Comparison of ENCODE assay signal across 8 cellular contexts in the genomic region with DNA sequence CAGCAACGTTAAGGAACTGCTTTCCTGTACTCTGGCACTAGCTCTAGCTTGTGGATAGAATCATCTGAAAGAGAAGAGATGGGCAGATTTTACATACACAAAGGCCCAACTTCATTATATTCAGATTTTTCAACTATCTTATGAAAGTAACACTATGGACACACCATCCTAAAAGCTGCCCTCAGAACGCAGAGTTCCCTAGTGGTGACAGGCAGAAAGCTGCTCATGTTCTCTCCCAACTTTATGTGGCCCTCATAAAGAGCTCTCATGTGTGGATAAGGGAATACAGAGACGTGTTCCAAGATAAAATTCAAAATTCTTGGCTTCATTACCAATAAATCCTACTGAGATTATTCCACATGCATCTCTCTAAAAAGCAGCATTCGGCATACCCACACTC. TPM values are rescaled to one million over a fixed set of nuclear protein-coding genes. Genes with fewer than 3 reads are reported as not detected.
DNase-seq lines count a peak whose midpoint lies in the region; ATAC-seq, FAIRE-seq and TF ChIP-seq lines count a peak whose summit lies in the region.

No MANE protein-coding gene starts in this region.

- peak overlapping the region; percentile 70 for H3K9ac ChIP-seq in GM12878 (ENCODE audit: control insufficient read depth, insufficient read depth, low read length)
- peak overlapping the region; percentile 95 for H3K9ac ChIP-seq in mesenchymal stem cell (ENCODE audit: low read length)

- H2BK120ac ChIP-seq in mesenchymal stem cell (ENCODE audit: low read depth, low read length): no peak overlapping the region

- H3K4me1 ChIP-seq in A673 (ENCODE audit: insufficient read depth, low read length, poor library complexity, severe bottlenecking) (peaks cover 35% of the 10 kb centered on the region), HEK293 (ENCODE audit: control insufficient read depth, insufficient read depth, low read length) (peaks cover 18% of the 10 kb centered on the region), GM12878 (ENCODE audit: control insufficient read depth, insufficient read depth, low read length) (peaks cover 16% of the 10 kb centered on the region), mesenchymal stem cell (ENCODE audit: control insufficient read depth, insufficient read depth, low read depth, low read length) (peaks cover 7% of the 10 kb centered on the region)

- no peak overlapping the region for H3K4ac ChIP-seq in mesenchymal stem cell (ENCODE audit: low read depth in 1 of 2, low read length in 2 of 2)

- no peak for TF ChIP-seq EP300 in GM12878 (IDR thresholded peaks at IDR 0.05; ENCODE audit: borderline replicate concordance in 1 of 2, control insufficient read depth in 1 of 2, low read depth in 2 of 2, low read length in 2 of 2)

- no peak for TF ChIP-seq POLR2A in GM12878 (IDR thresholded peaks at IDR 0.05; ENCODE audit: low read depth, low read length)

- H3K36me3 ChIP-seq in A673 (ENCODE audit: insufficient read depth, low read length, poor library complexity, severe bottlenecking): no peaks in the 10 kb centered on the region
- H3K36me3 ChIP-seq in HEK293 (ENCODE audit: control insufficient read depth in 2 of 2, insufficient read depth in 1 of 2, low read length in 2 of 2): no peaks in the 10 kb centered on the region
- peaks cover 0 to 4% of the 10 kb centered on the region in 2 experiments; a peak in 1 of 4 replicates for H3K36me3 ChIP-seq in GM12878 (ENCODE audit: control insufficient read depth in 2 of 2, insufficient read depth in 2 of 2, low read length in 1 of 2)
- no peaks in the 10 kb centered on the region for H3K36me3 ChIP-seq in mesenchymal stem cell (ENCODE audit: control insufficient read depth in 1 of 2, insufficient read depth in 2 of 2, low read depth in 1 of 2, low read length in 2 of 2)

- RAD21 ChIA-PET in GM12878 (lab: Charles Lee; ENCODE audit: unreplicated experiment): interaction anchor here (0.7 to 6.6 kb wide), 12 partner anchors 24 to 179 kb away, joined by 3 to 30 read pairs (median 3); a partner anchor contains a TSS

- no peak overlapping the region for H2BK12ac ChIP-seq in mesenchymal stem cell (ENCODE audit: low read length in 2 of 2)

- H3K4me3 ChIP-seq in A673 (ENCODE audit: low read depth, low read length, poor library complexity, severe bottlenecking) (peak overlapping the region; percentile 95), HEK293 (ENCODE audit: low read depth, low read length) (peak overlapping the region; percentile 83), GM12878 (peak overlapping the region; percentile 85), mesenchymal stem cell (ENCODE audit: insufficient read depth in 1 of 2, low read depth in 1 of 2, low read length in 2 of 2) (peak overlapping the region in 1 of 2 experiments; percentile 95)

- in situ Hi-C loops in GM12878 (cut with MboI): loop anchor here (5.0 kb wide), 1 partner anchor 105 kb away; no protein-coding TSS in a partner anchor

- no peak overlapping the region for H4K91ac ChIP-seq in mesenchymal stem cell (ENCODE audit: low read length)

- H4K8ac ChIP-seq in mesenchymal stem cell (ENCODE audit: low read length): no peak overlapping the region

- BruUV-seq in A673 (replicated peaks; lab: Mats Ljungman, UMichigan) (no TSS peak), GM12878 (replicated peaks; lab: Mats Ljungman, UMichigan) (no TSS peak)

- peak overlapping the region; percentile 99 for H3K4me2 ChIP-seq in GM12878 (ENCODE audit: control insufficient read depth, insufficient read depth)
- H3K4me2 ChIP-seq in mesenchymal stem cell (ENCODE audit: low read length, poor library complexity, severe bottlenecking): peak overlapping the region; percentile 59

- TF ChIP-seq CTCF in A673 (conservative IDR thresholded peaks at IDR 0.05; ENCODE audit: low read depth, low read length) (0 out of 2 replicates have a peak, but pooled peaks have one; percentile 22), HEK293 (tag by site-specific recombination; IDR thresholded peaks at IDR 0.05) (no peak), GM12878 (IDR thresholded peaks at IDR 0.05 in 2 of 3, conservative IDR thresholded peaks at IDR 0.05 in 1 of 3; ENCODE audit: control insufficient read depth in 2 of 3, extremely low read depth in 1 of 3, insufficient read depth in 1 of 3, low read depth in 3 of 3, low read length in 3 of 3) (0 out of 6 replicates have a peak, but pooled peaks of 1 of the 3 experiments have one; percentile 24)

- DNase-seq in A673 (ENCODE audit: low spot score) (no peak), GM12878 (ENCODE audit: low read depth, low spot score) (no peak), mesenchymal stem cell (peak; percentile 34), NCI-H345 treated with DMSO at 0.1 percent for 48 hours (lab: John Stamatoyannopoulos, UW; ENCODE audit: unreplicated experiment) (no peak), NCI-H524 treated with DMSO at 0.1 percent for 48 hours (lab: John Stamatoyannopoulos, UW) (no peak)
- DNase-seq in effector CD8-positive, alpha-beta T cell (lab: John Stamatoyannopoulos, UW): no peak

- no peak overlapping the region for H3K23ac ChIP-seq in mesenchymal stem cell (ENCODE audit: low read length in 2 of 2)

- intact Hi-C loops in A673 (cut with micrococcal nuclease; ENCODE audit: unreplicated experiment): loop anchor here (10.0 kb wide), 2 partner anchors 357 to 553 kb away; no protein-coding TSS in a partner anchor
- intact Hi-C loops in GM12878 (cut with micrococcal nuclease; ENCODE audit: unreplicated experiment): loop anchor here (2.0 to 10.0 kb wide), 5 partner anchors 103 to 683 kb away; a partner anchor contains a TSS

- H4K20me1 ChIP-seq in GM12878 (ENCODE audit: control insufficient read depth, insufficient read depth): peaks cover 5% of the 10 kb centered on the region; the same call in 1 of the 2 replicates

- H3K27me3 ChIP-seq in A673 (replicated peaks; ENCODE audit: insufficient read depth, low read depth, low read length, poor library complexity) (no peaks in the 10 kb centered on the region), GM12878 (replicated peaks in 1 of 2; ENCODE audit: control insufficient read depth in 2 of 2, insufficient read depth in 2 of 2, low read length in 1 of 2) (no peaks in the 10 kb centered on the region), mesenchymal stem cell (ENCODE audit: control insufficient read depth in 1 of 2, insufficient read depth in 1 of 2, low read length in 2 of 2) (no peaks in the 10 kb centered on the region)

- no peak for FAIRE-seq in GM12878 (lab: Jason Lieb, UNC)

- SMC1A ChIA-PET in GM12878 (lab: Charles Lee; ENCODE audit: uncharacterized antibody, unreplicated experiment): interaction anchor here (0.7 to 3.9 kb wide), 13 partner anchors 22 to 269 kb away, joined by 3 to 25 read pairs (median 7); no protein-coding TSS in a partner anchor

- H2AK5ac ChIP-seq in mesenchymal stem cell (ENCODE audit: low read length, severe bottlenecking): no peak overlapping the region

- CTCF ChIA-PET in A673 (lab: Charles Lee): no interaction called here
- CTCF ChIA-PET in HEK293 (lab: Yijun Ruan, JAX): interaction anchor here (0.6 to 2.6 kb wide), 14 partner anchors 9 to 1350 kb away, joined by 3 to 13 read pairs (median 4); a partner anchor contains a TSS
- CTCF ChIA-PET in GM12878 (lab: Yijun Ruan, JAX): interaction anchor here (0.7 to 13.7 kb wide), 17 partner anchors 9 to 229 kb away, joined by 3 to 186 read pairs (median 5); a partner anchor contains a TSS

- no peaks in the 10 kb centered on the region for H3K79me1 ChIP-seq in mesenchymal stem cell (replicated peaks; ENCODE audit: low read length, poor library complexity, severe bottlenecking)

- no peak overlapping the region for H3K18ac ChIP-seq in mesenchymal stem cell (ENCODE audit: low read depth in 1 of 2, low read length in 2 of 2)

- no peak for TF ChIP-seq RAD21 in GM12878 (IDR thresholded peaks at IDR 0.05; ENCODE audit: insufficient read depth, low read depth, low read length)

- no peak overlapping the region for H2BK5ac ChIP-seq in mesenchymal stem cell (ENCODE audit: low read depth, low read length, poor library complexity, severe bottlenecking)

- H3K9me3 ChIP-seq in A673 (ENCODE audit: low read depth, low read length, poor library complexity, severe bottlenecking) (no peaks in the 10 kb centered on the region), HEK293 (ENCODE audit: control insufficient read depth, insufficient read depth, low read depth, low read length) (no peaks in the 10 kb centered on the region), GM12878 (replicated peaks; ENCODE audit: control insufficient read depth, insufficient read depth, low read length) (no peaks in the 10 kb centered on the region), mesenchymal stem cell (ENCODE audit: control insufficient read depth, low read length) (no peaks in the 10 kb centered on the region)

- H3K27ac ChIP-seq in A673 (ENCODE audit: low read depth, low read length, poor library complexity, severe bottlenecking) (no peak overlapping the region), HEK293 (ENCODE audit: extremely low read depth, low read depth, low read length) (no peak overlapping the region), GM12878 (ENCODE audit: control insufficient read depth, insufficient read depth) (no peak overlapping the region), mesenchymal stem cell (ENCODE audit: low read length, poor library complexity, severe bottlenecking) (no peak overlapping the region)

- peaks cover 54% of the 10 kb centered on the region for H3K79me2 ChIP-seq in GM12878 (ENCODE audit: control insufficient read depth, insufficient read depth, low read length)

- H2AFZ ChIP-seq in GM12878 (ENCODE audit: control insufficient read depth, low read depth, low read length) (no peak overlapping the region), mesenchymal stem cell (ENCODE audit: low read depth, low read length) (no peak overlapping the region)

- ATAC-seq in GM12878 (no peak), HG02798 (IDR thresholded peaks at IDR 0.05; ENCODE audit: poor library complexity, unreplicated experiment) (no peak)

- POLR2A ChIA-PET in A673 (lab: Charles Lee; ENCODE audit: low non-redundant PET): interaction anchor here (0.6 kb wide), 1 partner anchor 13 kb away, joined by 8 read pairs; no protein-coding TSS in a partner anchor
- POLR2A ChIA-PET in HEK293 (lab: Yijun Ruan, JAX): interaction anchor here (0.5 to 2.3 kb wide), 4 partner anchors 103 to 392 kb away, joined by 3 to 8 read pairs (median 4); a partner anchor contains a TSS
- POLR2A ChIA-PET in GM12878 (lab: Charles Lee): interaction anchor here (0.6 to 0.9 kb wide), 2 partner anchors 81 to 115 kb away, joined by 4 to 5 read pairs; no protein-coding TSS in a partner anchor

- no peak overlapping the region for H2BK15ac ChIP-seq in mesenchymal stem cell (ENCODE audit: low read depth, poor library complexity, severe bottlenecking)

- no peak overlapping the region for H3K14ac ChIP-seq in mesenchymal stem cell (ENCODE audit: low read length in 2 of 2)

- WGBS in GM12878 (ENCODE audit: insufficient coverage, insufficient replicate concordance, low lambda C conversion rate, missing lambda C conversion rate): 49% methylated on average over 4 of the region's 4 CpGs
- WGBS in mesenchymal stem cell: 57% methylated on average over 4 of the region's 4 CpGs

RNA-seq across cellular contexts. Expression of a gene that starts 1.5 kb away (rescaled TPM):
- total RNA-seq in A673 (2021) (66.3 and 81.6 TPM in 2 replicates), GM12878 (2014; rRNA removed) (45.4 and 51.5 TPM in 2 replicates), GM12878 (2014; rRNA removed; fragmentation: Illumina TruSeq; extraction: Trizol) (37.3 and 37.4 TPM in 2 replicates), GM12878 (2021) (28.2 and 28.4 TPM in 2 replicates)
- total RNA-seq in GM12878 (2013; cell fraction: nucleolus; rRNA removed): 14.4 and 18.3 TPM in 2 replicates
- polyA plus RNA-seq in GM12878 (2011; ENCODE audit: low read depth): 24.7 TPM
- polyA plus RNA-seq in GM12878 (2011; rRNA removed) (49.1 and 52.6 TPM in 2 replicates), GM12878 (2014; fragmentation: Illumina TruSeq; extraction: Trizol) (41.0 and 45.0 TPM in 2 replicates), GM12878 (2014; fragmentation: Nextera tagmentation; extraction: Ambion mirVana) (10 to 100 TPM; 10.9 to 19.9 TPM), GM12878 (2014; rRNA removed) (47.3 and 54.6 TPM in 2 replicates), GM12878 (2016; fragmentation: Nextera tagmentation; extraction: Ambion mirVana) (10 to 100 TPM; 59.0 to 61.7 TPM)
- 51.3 and 54.6 TPM in 2 replicates for polyA plus RNA-seq in GM12878 (2011; cell fraction: cytosol; rRNA removed)
- polyA plus RNA-seq in GM12878 (2011; cell fraction: nucleus; rRNA removed): 40.2 and 42.4 TPM in 2 replicates
- polyA plus RNA-seq in GM12878 (2012): 25.3 and 25.4 TPM in 2 replicates
- polyA minus RNA-seq in GM12878 (2011; rRNA and poly(A)+ RNA removed): 35.1 and 45.4 TPM in 2 replicates
- 18.1 and 19.8 TPM in 2 replicates for polyA minus RNA-seq in GM12878 (2011; cell fraction: cytosol; rRNA and poly(A)+ RNA removed)
- polyA minus RNA-seq in GM12878 (2011; cell fraction: nucleus; rRNA and poly(A)+ RNA removed): 13.1 and 23.6 TPM in 2 replicates
- polyA plus RNA-seq in mesenchymal stem cell (2013, experiment 1 of 2): 44.9 TPM
- polyA plus RNA-seq in mesenchymal stem cell (2013, experiment 2 of 2): 45.4 TPM
